Comparison of ENCODE assay signal across 19 cellular contexts in genomic region chr15:60546764-60547163, GRCh38.
A peak's percentile ranks its signal among the peaks of the same experiment; 100 is the strongest.
DNase-seq lines count a peak whose midpoint lies in the region; ATAC-seq, FAIRE-seq and TF ChIP-seq lines count a peak whose summit lies in the region.
"Had no signal": no experiment of that assay in that cellular context is flagged by ENCODE, and none has a peak within 500 bp of the region (broad histone marks: within the 10 kb centered on the region; RNA-seq: fewer than 3 reads in every experiment).

No MANE protein-coding gene starts in this region.

- no peak overlapping the region for H3K4me3 Mint-ChIP-seq in activated CD4-positive, alpha-beta T cell treated with anti-CD3 and anti-CD28 coated beads for 36 hours
- no peak overlapping the region for H3K4me3 Mint-ChIP-seq in activated T-helper 2 cell treated with anti-CD3 and anti-CD28 coated beads, Interferon-gamma antibody, Interleukin-2, Interleukin-4, amounts not matched to agents 10 μg/mL and 5 μg/mL and 100 μg/mL, durations not matched to agents 14 hours and 24 hours and 36 hours (ENCODE audit: low read depth)
- peak overlapping the region; percentile 88 for H3K4me3 Mint-ChIP-seq in natural killer cell treated with Interleukin-12 subunit alpha and Interleukin-12 subunit beta and Interleukin-15 and Interleukin-18, amount 100 ng/mL, for 72 hours
- H3K4me3 Mint-ChIP-seq: activated B cell treated with CpG ODN at 0.5 μM for 24 hours, type B pancreatic cell had no signal

- CTCF ChIA-PET in activated CD4-positive, alpha-beta T cell treated with anti-CD3 and anti-CD28 coated beads for 36 hours (lab: Charles Lee), result interaction anchor here (0.8 to 8.2 kb wide), 8 partner anchors 9 to 370 kb away, joined by 3 to 60 read pairs (median 6); no protein-coding TSS in a partner anchor

- peaks cover 97% of the 10 kb centered on the region for H3K4me1 Mint-ChIP-seq in activated CD4-positive, alpha-beta T cell treated with anti-CD3 and anti-CD28 coated beads for 36 hours
- H3K4me1 Mint-ChIP-seq in activated T-helper 2 cell treated with anti-CD3 and anti-CD28 coated beads, Interferon-gamma antibody, Interleukin-2, Interleukin-4, amounts not matched to agents 10 μg/mL and 5 μg/mL and 100 μg/mL, durations not matched to agents 14 hours and 24 hours and 36 hours (ENCODE audit: low read depth), result peaks cover 79% of the 10 kb centered on the region
- H3K4me1 Mint-ChIP-seq in natural killer cell treated with Interleukin-12 subunit alpha and Interleukin-12 subunit beta and Interleukin-15 and Interleukin-18, amount 100 ng/mL, for 72 hours (ENCODE audit: low read depth in 2 of 2), result peaks cover 80 to 96% of the 10 kb centered on the region in 2 donors
- H3K4me1 Mint-ChIP-seq: activated B cell treated with CpG ODN at 0.5 μM for 24 hours had no signal

- FAIRE-seq in GM12892 (lab: Jason Lieb, UNC), result peak; percentile 54

- no peaks in the 10 kb centered on the region for H3K9me3 Mint-ChIP-seq in activated CD4-positive, alpha-beta T cell treated with anti-CD3 and anti-CD28 coated beads for 36 hours (ENCODE audit: low read depth)
- no peaks in the 10 kb centered on the region for H3K9me3 Mint-ChIP-seq in activated T-helper 2 cell treated with anti-CD3 and anti-CD28 coated beads, Interferon-gamma antibody, Interleukin-2, Interleukin-4, amounts not matched to agents 10 μg/mL and 5 μg/mL and 100 μg/mL, durations not matched to agents 14 hours and 24 hours and 36 hours
- no peaks in the 10 kb centered on the region for H3K9me3 Mint-ChIP-seq in natural killer cell treated with Interleukin-12 subunit alpha and Interleukin-12 subunit beta and Interleukin-15 and Interleukin-18, amount 100 ng/mL, for 72 hours
- H3K9me3 Mint-ChIP-seq: activated B cell treated with CpG ODN at 0.5 μM for 24 hours, type B pancreatic cell had no signal

- TF ChIP-seq POLR2A in GM12892 (IDR thresholded peaks at IDR 0.05; ENCODE audit: low read depth, low read length), result no peak

- H3K36me3 Mint-ChIP-seq in activated CD4-positive, alpha-beta T cell treated with anti-CD3 and anti-CD28 coated beads for 36 hours (ENCODE audit: low read depth), result peaks cover 25% of the 10 kb centered on the region
- peaks cover 43% of the 10 kb centered on the region for H3K36me3 Mint-ChIP-seq in activated T-helper 2 cell treated with anti-CD3 and anti-CD28 coated beads, Interferon-gamma antibody, Interleukin-2, Interleukin-4, amounts not matched to agents 10 μg/mL and 5 μg/mL and 100 μg/mL, durations not matched to agents 14 hours and 24 hours and 36 hours (ENCODE audit: low read depth)
- H3K36me3 Mint-ChIP-seq in natural killer cell treated with Interleukin-12 subunit alpha and Interleukin-12 subunit beta and Interleukin-15 and Interleukin-18, amount 100 ng/mL, for 72 hours, result peaks cover 26% of the 10 kb centered on the region
- H3K36me3 Mint-ChIP-seq: type B pancreatic cell had no signal

- H3K27me3 Mint-ChIP-seq in activated CD4-positive, alpha-beta T cell treated with anti-CD3 and anti-CD28 coated beads for 36 hours, result no peaks in the 10 kb centered on the region
- H3K27me3 Mint-ChIP-seq in activated T-helper 2 cell treated with anti-CD3 and anti-CD28 coated beads, Interferon-gamma antibody, Interleukin-2, Interleukin-4, amounts not matched to agents 10 μg/mL and 5 μg/mL and 100 μg/mL, durations not matched to agents 14 hours and 24 hours and 36 hours (ENCODE audit: low read depth), result peaks cover 2% of the 10 kb centered on the region
- no peaks in the 10 kb centered on the region for H3K27me3 Mint-ChIP-seq in natural killer cell treated with Interleukin-12 subunit alpha and Interleukin-12 subunit beta and Interleukin-15 and Interleukin-18, amount 100 ng/mL, for 72 hours
- H3K27me3 Mint-ChIP-seq: activated B cell treated with CpG ODN at 0.5 μM for 24 hours, type B pancreatic cell had no signal

- peak; percentile 8 for ATAC-seq in activated CD4-positive, alpha-beta T cell treated with anti-CD3 and anti-CD28 coated beads for 36 hours
- ATAC-seq in natural killer cell treated with Interleukin-12 subunit alpha and Interleukin-12 subunit beta and Interleukin-15 and Interleukin-18, amount 100 ng/mL, for 72 hours, result no peak
- no peak for ATAC-seq in GM21390 (IDR thresholded peaks at IDR 0.05; ENCODE audit: unreplicated experiment)
- ATAC-seq: left colon had no signal

- DNase-seq in activated CD4-positive, alpha-beta T cell treated with anti-CD3 and anti-CD28 coated beads for 36 hours, result peak; percentile 46
- DNase-seq in activated CD4-positive, alpha-beta T cell treated with anti-CD3 and anti-CD28 coated beads, Interleukin-2, amount 50 U/mL, for 4 hours, result no peak
- DNase-seq in GM12892 (ENCODE audit: insufficient read length) (no peak), cerebellar nuclear complex (lab: John Stamatoyannopoulos, UW) (no peak), NCI-H2029 treated with DMSO at 0.1 percent for 48 hours (lab: John Stamatoyannopoulos, UW) (no peak)
- DNase-seq in activated T-helper 2 cell treated with anti-CD3 and anti-CD28 coated beads, Interferon-gamma antibody, Interleukin-2, Interleukin-4, amounts not matched to agents 10 μg/mL and 5 μg/mL and 100 μg/mL, durations not matched to agents 14 hours and 24 hours and 36 hours (ENCODE audit: low spot score), result no peak
- DNase-seq in natural killer cell treated with Interleukin-12 subunit alpha and Interleukin-12 subunit beta and Interleukin-15 and Interleukin-18, amount 100 ng/mL, for 72 hours (ENCODE audit: low spot score), result no peak
- DNase-seq: 8988T, activated B cell treated with CpG ODN at 0.5 μM for 24 hours, BE2C, cortex of kidney, foreskin melanocyte, GDM1, left colon, MM.1S, NCI-H1694 treated with DMSO at 0.1 percent for 48 hours, SW 1271 had no signal

- intact Hi-C loops in activated CD4-positive, alpha-beta T cell treated with anti-CD3 and anti-CD28 coated beads for 36 hours (cut with DNase I, micrococcal nuclease), result no loop called here
- intact Hi-C loops in activated T-helper 2 cell treated with anti-CD3 and anti-CD28 coated beads, Interferon-gamma antibody, Interleukin-2, Interleukin-4, amounts not matched to agents 10 μg/mL and 5 μg/mL and 100 μg/mL, durations not matched to agents 14 hours and 24 hours and 36 hours (cut with micrococcal nuclease), result no loop called here

- peak overlapping the region; percentile 56 for H3K27ac Mint-ChIP-seq in activated CD4-positive, alpha-beta T cell treated with anti-CD3 and anti-CD28 coated beads for 36 hours
- peak overlapping the region; percentile 81 for H3K27ac Mint-ChIP-seq in activated T-helper 2 cell treated with anti-CD3 and anti-CD28 coated beads, Interferon-gamma antibody, Interleukin-2, Interleukin-4, amounts not matched to agents 10 μg/mL and 5 μg/mL and 100 μg/mL, durations not matched to agents 14 hours and 24 hours and 36 hours
- peak overlapping the region; percentile 93 to 97 for H3K27ac Mint-ChIP-seq in natural killer cell treated with Interleukin-12 subunit alpha and Interleukin-12 subunit beta and Interleukin-15 and Interleukin-18, amount 100 ng/mL, for 72 hours
- H3K27ac Mint-ChIP-seq: activated B cell treated with CpG ODN at 0.5 μM for 24 hours, type B pancreatic cell had no signal

- POLR2A ChIA-PET in activated CD4-positive, alpha-beta T cell treated with anti-CD3 and anti-CD28 coated beads for 36 hours (lab: Charles Lee), result interaction anchor here (0.6 to 1.8 kb wide), 5 partner anchors 20 to 355 kb away, joined by 4 to 7 read pairs (median 5); no protein-coding TSS in a partner anchor
